ENCODE assay signal across 8 cellular contexts in the genomic region with DNA sequence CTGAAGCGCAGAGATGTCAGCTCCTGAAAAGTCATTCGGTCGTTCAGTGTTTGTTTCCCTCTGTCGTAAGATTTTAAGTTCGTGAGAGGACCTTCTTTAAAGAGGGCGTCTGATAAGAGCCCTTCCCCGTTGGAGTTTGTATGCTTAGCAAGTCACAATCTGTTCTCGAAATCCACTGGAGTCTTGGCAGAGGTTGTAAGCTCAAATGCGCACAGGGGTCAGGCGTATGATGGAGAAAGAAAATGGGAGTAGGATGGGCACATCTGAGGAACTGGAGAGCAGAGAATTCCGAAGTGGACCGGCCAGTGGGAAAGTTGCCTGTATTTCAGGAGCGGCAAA. TPM values are rescaled to one million over a fixed set of nuclear protein-coding genes. Genes with fewer than 3 reads are reported as not detected.
DNase-seq lines count a peak whose midpoint lies in the region; ATAC-seq and TF ChIP-seq lines count a peak whose summit lies in the region.

No MANE protein-coding gene starts in this region.

- H3K4me1 ChIP-seq in Caco-2 (peaks cover 12% of the 10 kb centered on the region), adipocyte (ENCODE audit: control insufficient read depth, insufficient read depth, low read length) (peaks cover 14% of the 10 kb centered on the region), hepatocyte (ENCODE audit: insufficient read depth) (peaks cover 15% of the 10 kb centered on the region), sigmoid colon (peaks cover 0 to 14% (median 11%) of the 10 kb centered on the region in 4 donors)

- TF ChIP-seq CTCF in Caco-2 (IDR thresholded peaks at IDR 0.05; ENCODE audit: insufficient read depth in 1 of 2, low read depth in 1 of 2, low read length in 1 of 2, severe bottlenecking in 1 of 2, unreplicated experiment in 1 of 2): no peak
- TF ChIP-seq CTCF in hepatocyte (IDR thresholded peaks at IDR 0.05; ENCODE audit: poor library complexity): no peak
- TF ChIP-seq CTCF in sigmoid colon (IDR thresholded peaks at IDR 0.05): no peak

- POLR2A ChIA-PET in Caco-2 (lab: Charles Lee): interaction anchor here (0.6 kb wide), 1 partner anchor 463 kb away, joined by 3 read pairs; no protein-coding TSS in a partner anchor

- DNase-seq in Caco-2 (no peak), adipocyte (ENCODE audit: low read depth) (peak; percentile 60), hepatocyte (ENCODE audit: low spot score) (no peak), sigmoid colon (no peak), NCI-H1092 treated with DMSO at 0.1 percent for 48 hours (lab: John Stamatoyannopoulos, UW) (no peak), middle frontal gyrus (ENCODE audit: extremely low spot score, low spot score) (no peak)
- DNase-seq in Jurkat, Clone E6-1 (ENCODE audit: low read depth, low spot score): no peak

- no peak for TF ChIP-seq EP300 in sigmoid colon (IDR thresholded peaks at IDR 0.05)

- no peaks in the 10 kb centered on the region for H3K27me3 ChIP-seq in Caco-2 (replicated peaks; ENCODE audit: control insufficient read depth, insufficient read depth, low read length)
- peaks cover 2% of the 10 kb centered on the region for H3K27me3 ChIP-seq in adipocyte (replicated peaks; ENCODE audit: control insufficient read depth, insufficient read depth, low read length)
- H3K27me3 ChIP-seq in hepatocyte: no peaks in the 10 kb centered on the region
- no peaks in the 10 kb centered on the region for H3K27me3 ChIP-seq in sigmoid colon

- peak overlapping the region; percentile 99 for H3K9ac ChIP-seq in adipocyte (ENCODE audit: low read length)

- peaks cover 48% of the 10 kb centered on the region for H3K79me2 ChIP-seq in hepatocyte

- H3K36me3 ChIP-seq in Caco-2 (ENCODE audit: control insufficient read depth, insufficient read depth, low read length): peaks cover 1% of the 10 kb centered on the region; the same call in 1 of the 2 replicates
- peaks cover 14% of the 10 kb centered on the region for H3K36me3 ChIP-seq in adipocyte (ENCODE audit: control insufficient read depth, insufficient read depth, low read length, severe bottlenecking)
- H3K36me3 ChIP-seq in hepatocyte (replicated peaks; ENCODE audit: insufficient read depth, low read depth): no peaks in the 10 kb centered on the region
- peaks cover 0 to 8% (median 0%) of the 10 kb centered on the region in 4 donors for H3K36me3 ChIP-seq in sigmoid colon

- peak overlapping the region; percentile 97 for H3K27ac Mint-ChIP-seq in Caco-2 (ENCODE audit: unreplicated experiment)

- H4K20me1 ChIP-seq in hepatocyte (ENCODE audit: insufficient read depth, poor library complexity, severe bottlenecking): peaks cover 2% of the 10 kb centered on the region

- peaks cover 7% of the 10 kb centered on the region for H3K4me1 Mint-ChIP-seq in Caco-2 (ENCODE audit: low read depth, unreplicated experiment)

- H3K9me3 ChIP-seq in Caco-2 (peaks cover 5% of the 10 kb centered on the region), adipocyte (ENCODE audit: control insufficient read depth, low read length) (peaks cover 12% of the 10 kb centered on the region), hepatocyte (ENCODE audit: low read depth) (no peaks in the 10 kb centered on the region), sigmoid colon (no peaks in the 10 kb centered on the region)

- peak overlapping the region; percentile 80 for H3K4me2 ChIP-seq in hepatocyte

- WGBS in hepatocyte (ENCODE audit: low lambda C conversion rate, missing lambda C conversion rate): 3% methylated on average over 13 of the region's 13 CpGs
- WGBS in sigmoid colon, 2 donors: 5 to 13% methylated on average over 13 of the region's 13 CpGs

- peaks cover 21% of the 10 kb centered on the region for H3K9me3 Mint-ChIP-seq in Caco-2 (ENCODE audit: unreplicated experiment)

- H3K27me3 Mint-ChIP-seq in Caco-2 (ENCODE audit: insufficient read depth, unreplicated experiment): no peaks in the 10 kb centered on the region

- H3K9me2 ChIP-seq in hepatocyte (replicated peaks; ENCODE audit: insufficient read depth): no peaks in the 10 kb centered on the region

- BruUV-seq in Caco-2 (replicated peaks; lab: Mats Ljungman, UMichigan): no TSS peak

- intact Hi-C loops in Caco-2 (cut with micrococcal nuclease; ENCODE audit: unreplicated experiment): no loop called here
- intact Hi-C loops in sigmoid colon (cut with DNase I): loop anchor here (10.0 kb wide), 1 partner anchor 378 kb away; a partner anchor contains a TSS

- peak overlapping the region; percentile 98 for H3K27ac ChIP-seq in hepatocyte
- H3K27ac ChIP-seq in sigmoid colon: peak overlapping the region; percentile 80 to 88 (median 86)

- no peak for TF ChIP-seq POLR2A in sigmoid colon (IDR thresholded peaks at IDR 0.05)

- H3K4me3 ChIP-seq in Caco-2 (ENCODE audit: low read depth, low read length) (peak overlapping the region; percentile 62), adipocyte (ENCODE audit: low read length) (peak overlapping the region; percentile 99), hepatocyte (peak overlapping the region; percentile 62), sigmoid colon (peak overlapping the region; percentile 62 to 80 (median 64))
- peak overlapping the region; percentile 63 for H3K4me3 ChIP-seq in Jurkat, Clone E6-1 (ENCODE audit: low read length)

- ATAC-seq in GM21367 (IDR thresholded peaks at IDR 0.05; ENCODE audit: unreplicated experiment): peak; percentile 11

- H3K4me3 Mint-ChIP-seq in Caco-2 (ENCODE audit: unreplicated experiment): peak overlapping the region; percentile 96

- H3K36me3 Mint-ChIP-seq in Caco-2 (ENCODE audit: insufficient read depth, unreplicated experiment): peaks cover 36% of the 10 kb centered on the region

- peak overlapping the region; percentile 88 for H2AFZ ChIP-seq in hepatocyte

- CTCF ChIA-PET in Caco-2 (lab: Charles Lee): interaction anchor here (0.9 kb wide), 1 partner anchor 17 kb away, joined by 3 read pairs; no protein-coding TSS in a partner anchor

RNA-seq across cellular contexts. Expression of a gene that starts 0.7 kb away (rescaled TPM):
- total RNA-seq in Caco-2 (2022) (172 and 175 TPM in 2 replicates), hepatocyte (236 and 281 TPM in 2 replicates), sigmoid colon (100 to 1,000 TPM in 1 of 4 donors, 10 to 100 TPM in 3; 80.6 to 114 (median 86.5) TPM)
- 104 TPM for polyA plus RNA-seq in Jurkat, Clone E6-1 (2012; ENCODE audit: insufficient read depth, insufficient read length)
- polyA plus RNA-seq in hepatocyte (155 and 208 TPM in 2 replicates), sigmoid colon (100 to 1,000 TPM; 147 to 229 (median 149) TPM)
